ENCODE assay signal across 10 cellular contexts in genomic region chr2:144364988-144365738, GRCh38.
DNase-seq lines count a peak whose midpoint lies in the region; ATAC-seq and TF ChIP-seq lines count a peak whose summit lies in the region.
"Had no signal": no experiment of that assay in that cellular context is flagged by ENCODE, and none has a peak within 500 bp of the region (broad histone marks: within the 10 kb centered on the region; RNA-seq: fewer than 3 reads in every experiment).

No MANE protein-coding gene starts in this region.

- H2BK15ac ChIP-seq in mesenchymal stem cell (ENCODE audit: low read depth, poor library complexity, severe bottlenecking), result no peak overlapping the region

- peak overlapping the region; percentile 58 for H2BK120ac ChIP-seq in mesenchymal stem cell (ENCODE audit: low read depth, low read length)

- CTCF ChIA-PET in T-cell (lab: Charles Lee), result interaction anchor here in 1 of 2 donors (0.6 kb wide), 1 partner anchor 185 kb away, joined by 3 read pairs; no protein-coding TSS in a partner anchor

- no peak overlapping the region for H3K4ac ChIP-seq in mesenchymal stem cell (ENCODE audit: low read depth in 1 of 2, low read length in 2 of 2)

- no peaks in the 10 kb centered on the region for H3K36me3 ChIP-seq in mesenchymal stem cell (ENCODE audit: control insufficient read depth in 1 of 2, insufficient read depth in 2 of 2, low read depth in 1 of 2, low read length in 2 of 2)
- H3K36me3 ChIP-seq: esophagus squamous epithelium had no signal

- no peak overlapping the region for H4K91ac ChIP-seq in mesenchymal stem cell (ENCODE audit: low read length)

- no peak overlapping the region for H3K14ac ChIP-seq in mesenchymal stem cell (ENCODE audit: low read length in 2 of 2)

- WGBS in mesenchymal stem cell, result 76% methylated on average over 3 of the region's 4 CpGs

- no peaks in the 10 kb centered on the region for H3K9me3 ChIP-seq in mesenchymal stem cell (ENCODE audit: control insufficient read depth, low read length)
- H3K9me3 ChIP-seq: esophagus squamous epithelium had no signal

- H3K27me3 Mint-ChIP-seq in T-cell, result peaks cover 0 to 2% of the 10 kb centered on the region in 2 donors

- H3K27ac ChIP-seq in mesenchymal stem cell (ENCODE audit: low read length, poor library complexity, severe bottlenecking), result peak overlapping the region; percentile 94
- H3K27ac ChIP-seq: esophagus squamous epithelium had no signal

- DNase-seq in mesenchymal stem cell (peak; percentile 79), NCI-H2107 treated with DMSO at 0.1 percent for 48 hours (lab: John Stamatoyannopoulos, UW; ENCODE audit: unreplicated experiment) (no peak), NCI-H82 treated with DMSO at 0.1 percent for 48 hours (lab: John Stamatoyannopoulos, UW; ENCODE audit: unreplicated experiment) (no peak), T-cell (no peak), NCI-H748 (lab: John Stamatoyannopoulos, UW; ENCODE audit: unreplicated experiment) (no peak)
- DNase-seq: DMS79 treated with DMSO at 0.1 percent for 48 hours, esophagus squamous epithelium had no signal

- no peak overlapping the region for H3K27ac Mint-ChIP-seq in T-cell

- no peaks in the 10 kb centered on the region for H3K27me3 ChIP-seq in mesenchymal stem cell (ENCODE audit: control insufficient read depth in 1 of 2, insufficient read depth in 1 of 2, low read length in 2 of 2)
- H3K27me3 ChIP-seq: esophagus squamous epithelium had no signal

- H2AFZ ChIP-seq in mesenchymal stem cell (ENCODE audit: low read depth, low read length), result no peak overlapping the region

- H4K8ac ChIP-seq in mesenchymal stem cell (ENCODE audit: low read length), result no peak overlapping the region

- H3K9ac ChIP-seq in mesenchymal stem cell (ENCODE audit: low read length), result peak overlapping the region; percentile 74

- H2BK5ac ChIP-seq in mesenchymal stem cell (ENCODE audit: low read depth, low read length, poor library complexity, severe bottlenecking), result peak overlapping the region; percentile 90

- no peaks in the 10 kb centered on the region for H3K9me3 Mint-ChIP-seq in T-cell

- no peak overlapping the region for H3K18ac ChIP-seq in mesenchymal stem cell (ENCODE audit: low read depth in 1 of 2, low read length in 2 of 2)

- H2AK5ac ChIP-seq in mesenchymal stem cell (ENCODE audit: low read length, severe bottlenecking), result peak overlapping the region; percentile 87

- H2BK12ac ChIP-seq in mesenchymal stem cell (ENCODE audit: low read length in 2 of 2), result no peak overlapping the region

- no peaks in the 10 kb centered on the region for H3K4me1 Mint-ChIP-seq in T-cell

- no peak overlapping the region for H3K4me2 ChIP-seq in mesenchymal stem cell (ENCODE audit: low read length, poor library complexity, severe bottlenecking)

- no peaks in the 10 kb centered on the region for H3K79me1 ChIP-seq in mesenchymal stem cell (replicated peaks; ENCODE audit: low read length, poor library complexity, severe bottlenecking)

- H3K4me3 Mint-ChIP-seq in T-cell, result no peak overlapping the region

- ATAC-seq in GM18505 (IDR thresholded peaks at IDR 0.05; ENCODE audit: unreplicated experiment), result peak; percentile 76
- ATAC-seq in GM21825 (IDR thresholded peaks at IDR 0.05; ENCODE audit: unreplicated experiment), result peak; percentile 83
- peak; percentile 78 for ATAC-seq in HG03565 (IDR thresholded peaks at IDR 0.05; ENCODE audit: unreplicated experiment)
- ATAC-seq in T-cell (replicated peaks in 1 of 4), result no peak

- peaks cover 8% of the 10 kb centered on the region for H3K4me1 ChIP-seq in mesenchymal stem cell (ENCODE audit: control insufficient read depth, insufficient read depth, low read depth, low read length)
- H3K4me1 ChIP-seq: esophagus squamous epithelium had no signal

- no peak overlapping the region for H3K4me3 ChIP-seq in mesenchymal stem cell (ENCODE audit: insufficient read depth in 1 of 2, low read depth in 1 of 2, low read length in 2 of 2)
- H3K4me3 ChIP-seq: esophagus squamous epithelium had no signal

- no peak overlapping the region for H3K23ac ChIP-seq in mesenchymal stem cell (ENCODE audit: low read length in 2 of 2)

- POLR2A ChIA-PET in T-cell (lab: Charles Lee), result no interaction called here

- H3K36me3 Mint-ChIP-seq in T-cell, result no peaks in the 10 kb centered on the region

- no peak for TF ChIP-seq POLR2A in GM18505 (IDR thresholded peaks at IDR 0.05; ENCODE audit: borderline replicate concordance, extremely low read depth, insufficient read depth, insufficient read length)

Comparison
In these comparisons a context has a peak if more than half of its experiments do, and no peak if none do; other contexts are left out.
1. ATAC-seq: peak in GM18505 (single experiment), GM21825 (single experiment) and HG03565 (single experiment); none in T-cell (0 of 4).